In the genomic region with DNA sequence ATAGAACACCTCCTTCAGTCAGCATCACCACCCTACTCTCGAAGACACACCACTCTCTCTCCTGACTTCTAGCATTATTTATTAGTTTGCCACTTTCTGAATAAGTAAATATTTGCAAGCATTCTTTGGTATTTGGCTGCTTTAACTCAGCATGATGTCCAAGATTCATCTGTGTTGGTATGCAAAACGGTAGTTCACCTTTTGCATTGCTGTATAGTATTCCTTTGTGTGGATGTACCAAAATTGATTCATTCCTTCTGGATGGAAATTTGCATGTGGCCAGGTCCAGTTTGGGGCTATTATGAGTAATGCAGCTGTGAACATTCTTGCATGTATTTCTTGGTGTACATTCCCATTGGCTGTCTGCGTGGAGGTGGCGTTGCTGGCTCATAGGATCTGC, we compare ENCODE assay signal across 17 cellular contexts. TPM values are rescaled to one million over a fixed set of nuclear protein-coding genes. Genes with fewer than 3 reads are reported as not detected.
DNase-seq lines count a peak whose midpoint lies in the region; ATAC-seq, FAIRE-seq and TF ChIP-seq lines count a peak whose summit lies in the region.
"Had no signal": no experiment of that assay in that cellular context is flagged by ENCODE, and none has a peak within 500 bp of the region (broad histone marks: within the 10 kb centered on the region; RNA-seq: fewer than 3 reads in every experiment).

No MANE protein-coding gene starts in this region.

- H3K4me2 ChIP-seq in SK-N-SH, result no peak overlapping the region
- H3K4me2 ChIP-seq in K562 (ENCODE audit: insufficient read depth, low read length), result no peak overlapping the region
- H3K4me2 ChIP-seq: BLaER1 treated with 17β-estradiol and CSF1 and Interleukin-3, amounts not matched to agents 10 nM and 100 nM had no signal

- no TSS peak for BruUV-seq in K562 (replicated peaks; lab: Mats Ljungman, UMichigan)

- POLR2A ChIA-PET in SK-N-SH (lab: Yijun Ruan, JAX), result no interaction called here
- POLR2A ChIA-PET in K562 (lab: Yijun Ruan, JAX), result interaction anchor here (0.8 kb wide), 1 partner anchor 24 kb away, joined by 4 read pairs; no protein-coding TSS in a partner anchor

- CTCF ChIA-PET in SK-N-SH (lab: Yijun Ruan, JAX) (no interaction called here), K562 (lab: Yijun Ruan, JAX; ENCODE audit: low intra/inter-chr PET ratio) (no interaction called here)
- CTCF ChIA-PET in activated CD8-positive, alpha-beta memory T cell treated with anti-CD3 and anti-CD28 coated beads, Interleukin-2, amount 10 ng/mL, durations not matched to agents 7 days and 5 days (lab: Charles Lee), result no interaction called here

- H3K4me1 ChIP-seq in SK-N-SH (ENCODE audit: control insufficient read depth in 1 of 2, insufficient read depth in 2 of 2, low read depth in 1 of 2, low read length in 1 of 2) (peaks cover 0 to 2% of the 10 kb centered on the region in 2 experiments; a peak in 1 of 4 replicates), K562 (replicated peaks in 1 of 2; ENCODE audit: control insufficient read depth in 2 of 2, insufficient read depth in 2 of 2, low read length in 2 of 2) (no peaks in the 10 kb centered on the region)
- H3K4me1 ChIP-seq: HAP-1 had no signal

- H3K27ac ChIP-seq in SK-N-SH (ENCODE audit: low read depth in 2 of 2, low read length in 1 of 2), result no peak overlapping the region
- no peak overlapping the region for H3K27ac ChIP-seq in K562 (ENCODE audit: extremely low read depth, low read depth, low read length)
- H3K27ac ChIP-seq: 22Rv1; BLaER1 treated with 17β-estradiol and CSF1 and Interleukin-3, amounts not matched to agents 10 nM and 100 nM had no signal

- in situ Hi-C loops in K562 (cut with MboI), result no loop called here

- no peak for ATAC-seq in SK-N-SH treated with all-trans-retinoic acid at 6 μM for 48 hours
- ATAC-seq in K562, result no peak
- ATAC-seq in activated CD8-positive, alpha-beta memory T cell treated with anti-CD3 and anti-CD28 coated beads, Interleukin-2, amount 10 ng/mL, durations not matched to agents 7 days and 5 days, result no peak
- no peak for ATAC-seq in HG03280 (IDR thresholded peaks at IDR 0.05; ENCODE audit: unreplicated experiment)
- ATAC-seq: CD8-positive, alpha-beta T cell; GM12878 had no signal

- no peak for FAIRE-seq in K562 (lab: Jason Lieb, UNC)
- FAIRE-seq: GM12878, GM19239 had no signal

- H3K27me3 Mint-ChIP-seq in endothelial cell (ENCODE audit: unreplicated experiment), result no peaks in the 10 kb centered on the region
- no peaks in the 10 kb centered on the region for H3K27me3 Mint-ChIP-seq in activated CD8-positive, alpha-beta memory T cell treated with anti-CD3 and anti-CD28 coated beads, Interleukin-2, amount 10 ng/mL, durations not matched to agents 7 days and 5 days

- DNase-seq in SK-N-SH (no peak), K562 (ENCODE audit: extremely low read depth in 1 of 4, low spot score in 3 of 4) (no peak), endothelial cell (ENCODE audit: low spot score) (no peak), DMS153 (lab: John Stamatoyannopoulos, UW) (no peak)
- DNase-seq in activated CD8-positive, alpha-beta memory T cell treated with anti-CD3 and anti-CD28 coated beads, Interleukin-2, amount 10 ng/mL, durations not matched to agents 7 days and 5 days, result no peak
- DNase-seq: Calu3; CD8-positive, alpha-beta T cell; DMS53; DND-41; EL had no signal

- H3K36me3 ChIP-seq in SK-N-SH (replicated peaks in 1 of 2; ENCODE audit: control insufficient read depth in 1 of 2, insufficient read depth in 2 of 2, low read length in 1 of 2) (peaks cover 28 to 37% of the 10 kb centered on the region in 2 experiments), K562 (ENCODE audit: control insufficient read depth, insufficient read depth, low read length) (peaks cover 4% of the 10 kb centered on the region; the same call in 2 of the 3 replicates)

- TF ChIP-seq CTCF in SK-N-SH (IDR thresholded peaks at IDR 0.05) (no peak), K562 (IDR thresholded peaks at IDR 0.05 in 2 of 3, conservative IDR thresholded peaks at IDR 0.05 in 1 of 3; ENCODE audit: insufficient read depth in 2 of 3, low read depth in 1 of 3, low read length in 3 of 3) (no peak), endothelial cell (IDR thresholded peaks at IDR 0.05; ENCODE audit: unreplicated experiment) (no peak)

- no peak for TF ChIP-seq POLR2A in K562 (conservative IDR thresholded peaks at IDR 0.05)

- TF ChIP-seq EP300 in SK-N-SH (IDR thresholded peaks at IDR 0.05; ENCODE audit: borderline replicate concordance in 1 of 2, low read depth in 1 of 2, low read length in 1 of 2), result no peak
- TF ChIP-seq EP300 in K562 (IDR thresholded peaks at IDR 0.05; ENCODE audit: low read length), result no peak

- H3K9me3 ChIP-seq in SK-N-SH (no peaks in the 10 kb centered on the region), K562 (replicated peaks; ENCODE audit: control insufficient read depth, insufficient read depth, low read depth, low read length) (no peaks in the 10 kb centered on the region)
- H3K9me3 ChIP-seq: HAP-1 had no signal

- no peaks in the 10 kb centered on the region for H3K9me1 ChIP-seq in K562 (ENCODE audit: control insufficient read depth, insufficient read depth, low read length)

- H3K79me2 ChIP-seq in SK-N-SH (ENCODE audit: insufficient read depth) (no peaks in the 10 kb centered on the region), K562 (ENCODE audit: control insufficient read depth, insufficient read depth, low read length) (no peaks in the 10 kb centered on the region)

- no peaks in the 10 kb centered on the region for H3K9me2 ChIP-seq in SK-N-SH

- no peak overlapping the region for H3K4me3 ChIP-seq in SK-N-SH (ENCODE audit: low read depth in 2 of 2, low read length in 1 of 2)
- H3K4me3 ChIP-seq in K562, result no peak overlapping the region
- H3K4me3 ChIP-seq: BLaER1 treated with 17β-estradiol and CSF1 and Interleukin-3, amounts not matched to agents 10 nM and 100 nM; GM12878; HAP-1 had no signal

- H3K27ac Mint-ChIP-seq in endothelial cell (ENCODE audit: unreplicated experiment), result no peak overlapping the region
- no peak overlapping the region for H3K27ac Mint-ChIP-seq in activated CD8-positive, alpha-beta memory T cell treated with anti-CD3 and anti-CD28 coated beads, Interleukin-2, amount 10 ng/mL, durations not matched to agents 7 days and 5 days
- H3K27ac Mint-ChIP-seq: CD8-positive, alpha-beta T cell had no signal

- H3K4me1 Mint-ChIP-seq in endothelial cell (ENCODE audit: unreplicated experiment), result peaks cover 6% of the 10 kb centered on the region
- H3K4me1 Mint-ChIP-seq in activated CD8-positive, alpha-beta memory T cell treated with anti-CD3 and anti-CD28 coated beads, Interleukin-2, amount 10 ng/mL, durations not matched to agents 7 days and 5 days, result peaks cover 20% of the 10 kb centered on the region

- peaks cover 38% of the 10 kb centered on the region for H3K36me3 Mint-ChIP-seq in endothelial cell (ENCODE audit: low read depth, unreplicated experiment)
- peaks cover 50% of the 10 kb centered on the region for H3K36me3 Mint-ChIP-seq in activated CD8-positive, alpha-beta memory T cell treated with anti-CD3 and anti-CD28 coated beads, Interleukin-2, amount 10 ng/mL, durations not matched to agents 7 days and 5 days

- H3K27me3 ChIP-seq in SK-N-SH (ENCODE audit: insufficient read depth) (no peaks in the 10 kb centered on the region), K562 (ENCODE audit: control insufficient read depth in 2 of 2, insufficient read depth in 2 of 2, low read length in 2 of 2) (no peaks in the 10 kb centered on the region; a peak in 1 of 5 replicates)
- H3K27me3 ChIP-seq: BLaER1 treated with 17β-estradiol and CSF1 and Interleukin-3, amounts not matched to agents 10 nM and 100 nM had no signal

- H2AFZ ChIP-seq in SK-N-SH (ENCODE audit: low read depth) (no peak overlapping the region), K562 (ENCODE audit: low read depth, low read length) (no peak overlapping the region)

- H3K9me3 Mint-ChIP-seq in endothelial cell (ENCODE audit: unreplicated experiment), result no peaks in the 10 kb centered on the region
- H3K9me3 Mint-ChIP-seq in activated CD8-positive, alpha-beta memory T cell treated with anti-CD3 and anti-CD28 coated beads, Interleukin-2, amount 10 ng/mL, durations not matched to agents 7 days and 5 days (ENCODE audit: low read depth), result peaks cover 10% of the 10 kb centered on the region

- H3K9ac ChIP-seq in SK-N-SH (no peak overlapping the region), K562 (ENCODE audit: insufficient read depth in 1 of 2, low read depth in 2 of 2, low read length in 2 of 2) (no peak overlapping the region)
- H3K9ac ChIP-seq: BLaER1 treated with 17β-estradiol and CSF1 and Interleukin-3, amounts not matched to agents 10 nM and 100 nM had no signal

- TF ChIP-seq RAD21 in SK-N-SH (IDR thresholded peaks at IDR 0.05; ENCODE audit: low read length) (no peak), K562 (CRISPR knock-in tag; conservative IDR thresholded peaks at IDR 0.05 in 1 of 2, IDR thresholded peaks at IDR 0.05 in 1 of 2) (no peak)

- peak overlapping the region; percentile 71 for H3K4me3 Mint-ChIP-seq in endothelial cell (ENCODE audit: unreplicated experiment)
- no peak overlapping the region for H3K4me3 Mint-ChIP-seq in activated CD8-positive, alpha-beta memory T cell treated with anti-CD3 and anti-CD28 coated beads, Interleukin-2, amount 10 ng/mL, durations not matched to agents 7 days and 5 days
- H3K4me3 Mint-ChIP-seq: CD8-positive, alpha-beta T cell had no signal

- peaks cover 4% of the 10 kb centered on the region for H3F3A ChIP-seq in SK-N-SH (replicated peaks; ENCODE audit: insufficient read depth)

- intact Hi-C loops in K562 (cut with micrococcal nuclease), result no loop called here

- H4K20me1 ChIP-seq in SK-N-SH (ENCODE audit: insufficient read depth), result no peaks in the 10 kb centered on the region
- H4K20me1 ChIP-seq in K562 (replicated peaks; ENCODE audit: control insufficient read depth, insufficient read depth, low read length), result peaks cover 3% of the 10 kb centered on the region; the same call in 1 of the 2 replicates

- WGBS in SK-N-SH (ENCODE audit: low lambda C conversion rate), result 99% methylated on average over 4 of the region's 4 CpGs
- WGBS in K562 (ENCODE audit: insufficient coverage, low coverage, missing lambda C conversion rate), result 90% methylated on average over 4 of the region's 4 CpGs

RNA-seq across cellular contexts. Expression of a gene that starts 32.9 kb away (rescaled TPM):
- polyA plus RNA-seq in SK-N-SH (2012; rRNA removed) (10.6 and 13.2 TPM in 2 replicates), K562 (2011; rRNA removed) (15.4 and 22.4 TPM in 2 replicates), K562 (2014; fragmentation: Illumina TruSeq; extraction: Trizol) (43.0 and 57.6 TPM in 2 replicates), K562 (2014; fragmentation: Nextera tagmentation; extraction: Ambion mirVana) (10 to 100 TPM; 39.3 to 50.9 TPM), K562 (2014; rRNA removed) (38.6 and 48.6 TPM in 2 replicates)
- 17.3 and 21.6 TPM in 2 replicates for polyA plus RNA-seq in SK-N-SH (2012; cell fraction: cytosol; rRNA removed)
- polyA plus RNA-seq in SK-N-SH (2012; cell fraction: nucleus; rRNA removed), result 6.1 and 8.4 TPM in 2 replicates
- 52.3 and 57.2 TPM in 2 replicates for total RNA-seq in K562 (2011; cell fraction: chromatin; rRNA removed; ENCODE audit: low replicate concordance)
- 32.2 and 36.4 TPM in 2 replicates for total RNA-seq in K562 (2011; cell fraction: nucleolus; rRNA removed)
- 42.1 and 46.4 TPM in 2 replicates for total RNA-seq in K562 (2011; cell fraction: nucleoplasm; rRNA removed)
- total RNA-seq in K562 (2014; rRNA removed) (31.9 and 33.7 TPM in 2 replicates), K562 (2014; rRNA removed; fragmentation: Illumina TruSeq; extraction: Trizol) (44.8 and 54.8 TPM in 2 replicates), K562 (2015; rRNA removed; fragmentation: Illumina TruSeq; extraction: Trizol) (53.1 and 53.4 TPM in 2 replicates), K562 (2021) (35.8 and 38.2 TPM in 2 replicates), endothelial cell (ENCODE audit: unreplicated experiment) (36.6 TPM)
- polyA plus RNA-seq in K562 (2011; cell fraction: cytosol; rRNA removed), result 9.7 and 11.0 TPM in 2 replicates
- polyA plus RNA-seq in K562 (2011; cell fraction: nucleus; rRNA removed), result 15.8 and 17.5 TPM in 2 replicates
- 18.9 and 30.8 TPM in 2 replicates for polyA plus RNA-seq in K562 (2012)
- 26.5 and 31.7 TPM in 2 replicates for polyA minus RNA-seq in K562 (2011; rRNA and poly(A)+ RNA removed)
- 12.3 and 13.9 TPM in 2 replicates for polyA minus RNA-seq in K562 (2011; cell fraction: cytosol; rRNA and poly(A)+ RNA removed)
- 10.8 and 15.9 TPM in 2 replicates for polyA minus RNA-seq in K562 (2011; cell fraction: nucleus; rRNA and poly(A)+ RNA removed)
- 10 to 100 TPM; 20.9 to 24.4 TPM for total RNA-seq in activated CD8-positive, alpha-beta memory T cell treated with anti-CD3 and anti-CD28 coated beads, Interleukin-2, amount 10 ng/mL, durations not matched to agents 7 days and 5 days

RNA-seq across cellular contexts. Expression of a gene that starts 32.9 kb away (rescaled TPM):
- polyA plus RNA-seq in SK-N-SH (2012; rRNA removed) (7.3 and 8.6 TPM in 2 replicates), K562 (2011; rRNA removed) (8.8 and 10.1 TPM in 2 replicates), K562 (2014; fragmentation: Illumina TruSeq; extraction: Trizol) (7.8 and 9.2 TPM in 2 replicates), K562 (2014; fragmentation: Nextera tagmentation; extraction: Ambion mirVana) (10 to 100 TPM in 1 of 2 experiments, 1 to 10 TPM in 1; 9.6 to 12.2 TPM), K562 (2014; rRNA removed) (4.7 and 5.2 TPM in 2 replicates)
- 8.9 and 9.1 TPM in 2 replicates for polyA plus RNA-seq in SK-N-SH (2012; cell fraction: cytosol; rRNA removed)
- polyA plus RNA-seq in SK-N-SH (2012; cell fraction: nucleus; rRNA removed), result 7.5 and 12.0 TPM in 2 replicates
- 18.2 and 23.3 TPM in 2 replicates for total RNA-seq in K562 (2011; cell fraction: chromatin; rRNA removed; ENCODE audit: low replicate concordance)
- 13.7 and 15.2 TPM in 2 replicates for total RNA-seq in K562 (2011; cell fraction: nucleolus; rRNA removed)
- total RNA-seq in K562 (2011; cell fraction: nucleoplasm; rRNA removed), result 13.3 and 25.6 TPM in 2 replicates
- total RNA-seq in K562 (2014; rRNA removed) (4.9 and 6.4 TPM in 2 replicates), K562 (2014; rRNA removed; fragmentation: Illumina TruSeq; extraction: Trizol) (5.4 and 5.7 TPM in 2 replicates), K562 (2015; rRNA removed; fragmentation: Illumina TruSeq; extraction: Trizol) (5.3 and 5.6 TPM in 2 replicates), K562 (2021) (6.2 and 7.3 TPM in 2 replicates), endothelial cell (ENCODE audit: unreplicated experiment) (18.6 TPM)
- polyA plus RNA-seq in K562 (2011; cell fraction: cytosol; rRNA removed), result 5.8 and 10.0 TPM in 2 replicates
- 13.9 and 14.2 TPM in 2 replicates for polyA plus RNA-seq in K562 (2011; cell fraction: nucleus; rRNA removed)
- polyA plus RNA-seq in K562 (2012), result 4.5 and 5.6 TPM in 2 replicates
- 11.1 and 11.2 TPM in 2 replicates for polyA minus RNA-seq in K562 (2011; rRNA and poly(A)+ RNA removed)
- 3.5 and 10.8 TPM in 2 replicates for polyA minus RNA-seq in K562 (2011; cell fraction: cytosol; rRNA and poly(A)+ RNA removed)
- polyA minus RNA-seq in K562 (2011; cell fraction: nucleus; rRNA and poly(A)+ RNA removed), result 12.0 and 14.2 TPM in 2 replicates
- total RNA-seq in activated CD8-positive, alpha-beta memory T cell treated with anti-CD3 and anti-CD28 coated beads, Interleukin-2, amount 10 ng/mL, durations not matched to agents 7 days and 5 days, result under 1 TPM; 0.66 to 0.82 TPM
